In the genomic region with DNA sequence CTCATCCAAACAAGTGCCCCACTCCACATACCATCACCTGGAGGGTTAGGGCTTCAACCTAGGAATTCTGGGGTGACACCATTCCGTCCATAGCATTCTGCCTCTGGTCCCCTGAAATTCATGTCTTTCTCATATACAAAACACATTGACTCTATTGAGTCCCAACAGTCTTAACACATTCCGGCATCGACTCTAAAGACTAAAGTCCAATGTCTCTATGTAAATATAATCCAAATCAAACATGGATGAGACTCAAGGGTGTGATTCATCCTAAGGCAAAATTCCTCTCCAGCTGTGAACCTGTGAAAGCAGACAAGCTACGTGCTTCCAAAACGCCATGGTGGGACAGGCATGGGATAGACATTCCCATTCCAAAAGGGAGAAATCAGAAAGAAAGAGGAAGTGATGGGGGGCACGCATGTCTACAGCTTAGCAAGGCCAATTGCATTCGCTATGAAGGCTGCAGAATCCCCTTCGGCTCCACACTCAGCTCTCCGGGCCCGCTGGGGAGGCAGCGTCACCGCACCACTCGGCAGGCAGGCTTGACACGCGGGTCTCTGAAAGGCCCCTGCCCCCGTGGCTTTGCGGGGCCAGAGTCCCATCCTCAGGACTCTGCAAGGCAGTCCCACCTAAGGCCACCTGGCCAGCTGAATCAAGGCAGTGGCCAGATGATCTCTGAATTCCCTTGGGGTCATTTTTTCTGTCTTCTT, we compare ENCODE assay signal across 13 cellular contexts. TPM values are rescaled to one million over a fixed set of nuclear protein-coding genes. Genes with fewer than 3 reads are reported as not detected.
"Had no signal": no experiment of that assay in that cellular context is flagged by ENCODE, and none has a peak within 500 bp of the region (broad histone marks: within the 10 kb centered on the region; RNA-seq: fewer than 3 reads in every experiment).

No MANE protein-coding gene starts in this region.

- H3K36me3 ChIP-seq: breast epithelium, thoracic aorta had no signal

- H3K4me3 ChIP-seq: breast epithelium, lung, thoracic aorta had no signal

- H3K27ac Mint-ChIP-seq: activated T-helper 17 cell treated with anti-CD3 and anti-CD28 coated beads, Interleukin-2, amount 50 U/mL, for 72 hours; endodermal cell; mesothelial cell of epicardium; stimulated activated effector memory CD8-positive, alpha-beta T cell treated with anti-CD3 and anti-CD28 coated beads, Interleukin-12 subunit alpha, Interleukin-12 subunit beta, amount 100 ng/mL, for 72 hours; T-cell had no signal

- H3K9me3 Mint-ChIP-seq: activated T-helper 17 cell treated with anti-CD3 and anti-CD28 coated beads, Interleukin-2, amount 50 U/mL, for 72 hours; mesothelial cell of epicardium; stimulated activated effector memory CD8-positive, alpha-beta T cell treated with anti-CD3 and anti-CD28 coated beads, Interleukin-12 subunit alpha, Interleukin-12 subunit beta, amount 100 ng/mL, for 72 hours; T-cell had no signal

- H3K4me3 Mint-ChIP-seq: activated T-helper 17 cell treated with anti-CD3 and anti-CD28 coated beads, Interleukin-2, amount 50 U/mL, for 72 hours; endodermal cell; mesothelial cell of epicardium; stimulated activated effector memory CD8-positive, alpha-beta T cell treated with anti-CD3 and anti-CD28 coated beads, Interleukin-12 subunit alpha, Interleukin-12 subunit beta, amount 100 ng/mL, for 72 hours; T-cell had no signal

- H3K4me1 ChIP-seq: breast epithelium had no signal

- H3K27ac ChIP-seq: breast epithelium, thoracic aorta had no signal

- H3K36me3 Mint-ChIP-seq: mesothelial cell of epicardium; stimulated activated effector memory CD8-positive, alpha-beta T cell treated with anti-CD3 and anti-CD28 coated beads, Interleukin-12 subunit alpha, Interleukin-12 subunit beta, amount 100 ng/mL, for 72 hours; T-cell had no signal

- DNase-seq: activated CD4-positive, CD25-positive, alpha-beta regulatory T cell treated with anti-CD3 and anti-CD28 coated beads, Interleukin-2, amount 50 U/mL, for 72 hours; activated naive CD4-positive, alpha-beta T cell treated with Interleukin-2 at 50 U/mL for 16 hours; activated T-cell treated with anti-CD3 and anti-CD28 coated beads for 4 hours; anterior cingulate cortex; endodermal cell; T-cell; T-helper 9 cell had no signal

- H3K4me1 Mint-ChIP-seq: T-cell had no signal

- H3K9me3 ChIP-seq: breast epithelium, thoracic aorta had no signal

- ATAC-seq: activated T-helper 17 cell treated with anti-CD3 and anti-CD28 coated beads, Interleukin-2, amount 50 U/mL, for 72 hours; stimulated activated effector memory CD8-positive, alpha-beta T cell treated with anti-CD3 and anti-CD28 coated beads, Interleukin-12 subunit alpha, Interleukin-12 subunit beta, amount 100 ng/mL, for 72 hours; T-cell had no signal

RNA-seq across cellular contexts. Expression of a gene that starts 53.2 kb away (rescaled TPM):
- total RNA-seq: activated T-helper 17 cell treated with anti-CD3 and anti-CD28 coated beads, Interleukin-2, amount 50 U/mL, for 72 hours had no signal
